ENCODE assay signal across 35 cellular contexts in the genomic region with DNA sequence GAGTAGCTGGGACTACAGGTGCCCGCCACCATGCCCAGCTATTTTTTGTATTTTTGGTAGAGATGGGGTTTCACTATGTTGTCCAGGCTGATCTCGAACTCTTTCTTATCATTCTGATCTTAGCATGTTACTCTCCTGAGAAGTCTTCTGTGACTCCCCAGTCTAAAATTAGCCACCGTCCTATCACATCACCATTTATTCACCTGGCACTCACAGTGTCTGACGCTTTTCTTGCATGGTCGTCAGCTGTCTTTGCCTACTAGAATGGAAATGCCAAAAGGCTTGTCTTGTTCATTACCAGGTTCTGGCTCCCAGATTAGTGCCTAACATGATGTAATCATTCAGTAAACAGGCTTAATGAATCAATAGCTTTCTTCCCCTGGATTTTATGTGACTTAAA.
"Had no signal": no experiment of that assay in that cellular context is flagged by ENCODE, and none has a peak within 500 bp of the region (broad histone marks: within the 10 kb centered on the region; RNA-seq: fewer than 3 reads in every experiment).

No MANE protein-coding gene starts in this region.

- H3K9me3 ChIP-seq: MG63 had no signal

- H3K9ac ChIP-seq: KMS-11 had no signal

- H3K4me2 ChIP-seq: KMS-11 had no signal

- DNase-seq: Karpas-422, Kasumi-1, KBM-7, KG1, MG63, MM.1S, MV-4-11, NCI-H1048, NCI-H1092, NCI-H1092 treated with DMSO at 0.1 percent for 48 hours, NCI-H1105, NCI-H1105 treated with DMSO at 0.1 percent for 48 hours, NCI-H1417, NCI-H1417 treated with DMSO at 0.1 percent for 48 hours, NCI-H1436, NCI-H1436 treated with DMSO at 0.1 percent for 48 hours, NCI-H146, NCI-H1694, NCI-H1694 treated with DMSO at 0.1 percent for 48 hours, NCI-H187 treated with DMSO at 0.1 percent for 48 hours, NCI-H1930, NCI-H2029, NCI-H2029 treated with DMSO at 0.1 percent for 48 hours, NCI-H2081, NCI-H2081 treated with DMSO at 0.1 percent for 48 hours, NCI-H2107, NCI-H2171, NCI-H2171 treated with DMSO at 0.1 percent for 48 hours, NCI-H2227 treated with DMSO at 0.1 percent for 48 hours, NCI-H226, NCI-H345, NCI-H446, NCI-H446 treated with DMSO at 0.1 percent for 48 hours, NCI-H510A had no signal

- H3K27me3 ChIP-seq: MG63 had no signal

- H3K27ac ChIP-seq: KMS-11 had no signal

- H3K4me3 ChIP-seq: MG63 had no signal
